In genomic region chr4:107689912-107690587, GRCh38 we compare ENCODE assay signal across 10 cellular contexts. TPM values are rescaled to one million over a fixed set of nuclear protein-coding genes. Genes with fewer than 3 reads are reported as not detected.
DNase-seq lines count a peak whose midpoint lies in the region; ATAC-seq, FAIRE-seq and TF ChIP-seq lines count a peak whose summit lies in the region.
"Had no signal": no experiment of that assay in that cellular context is flagged by ENCODE, and none has a peak within 500 bp of the region (broad histone marks: within the 10 kb centered on the region; RNA-seq: fewer than 3 reads in every experiment).

No MANE protein-coding gene starts in this region.

- no peaks in the 10 kb centered on the region for H3K27me3 Mint-ChIP-seq in CD8-positive, alpha-beta memory T cell

- no peaks in the 10 kb centered on the region for H3K36me3 ChIP-seq in CD8-positive, alpha-beta memory T cell (ENCODE audit: insufficient read depth, low read length)

- peaks cover 14 to 39% (median 14%) of the 10 kb centered on the region in 3 donors for H3K36me3 Mint-ChIP-seq in CD8-positive, alpha-beta memory T cell

- H3K9me3 ChIP-seq in CD8-positive, alpha-beta memory T cell (ENCODE audit: low read length) = no peaks in the 10 kb centered on the region

- H3K4me1 Mint-ChIP-seq in CD8-positive, alpha-beta memory T cell = peaks cover 13 to 24% (median 23%) of the 10 kb centered on the region in 3 donors

- H3K4me3 ChIP-seq in CD8-positive, alpha-beta memory T cell (ENCODE audit: low read length) = no peak overlapping the region

- POLR2A ChIA-PET in CD8-positive, alpha-beta memory T cell (lab: Charles Lee) = no interaction called here

- H3K27ac Mint-ChIP-seq in CD8-positive, alpha-beta memory T cell = no peak overlapping the region

- CTCF ChIA-PET in CD8-positive, alpha-beta memory T cell (lab: Charles Lee) = no interaction called here

- H3K4me1 ChIP-seq in CD8-positive, alpha-beta memory T cell (ENCODE audit: insufficient read depth, low read length) = no peaks in the 10 kb centered on the region

- H3K27me3 ChIP-seq in CD8-positive, alpha-beta memory T cell (ENCODE audit: insufficient read depth, low read length, poor library complexity, severe bottlenecking) = no peaks in the 10 kb centered on the region

- no peak for TF ChIP-seq POLR2A in GM12892 (IDR thresholded peaks at IDR 0.05; ENCODE audit: low read depth, low read length)

- DNase-seq in GM12892 (ENCODE audit: insufficient read length) (no peak), astrocyte of the hippocampus (ENCODE audit: low read depth, low spot score) (peak; percentile 75), myocyte (ENCODE audit: low read depth) (peak; percentile 31), activated gamma-delta T cell (lab: John Stamatoyannopoulos, UW) (no peak), GOT3 (lab: John Stamatoyannopoulos, UW) (no peak)
- DNase-seq in central memory CD4-positive, alpha-beta T cell = no peak
- no peak for DNase-seq in CD8-positive, alpha-beta memory T cell
- DNase-seq: GDM1, SHP77 had no signal

- peak; percentile 78 for ATAC-seq in HG03039 (IDR thresholded peaks at IDR 0.05; ENCODE audit: unreplicated experiment)

- H3K4me3 Mint-ChIP-seq in CD8-positive, alpha-beta memory T cell = no peak overlapping the region

- peak; percentile 14 for FAIRE-seq in GM12892 (lab: Jason Lieb, UNC)

- H3K27ac ChIP-seq in CD8-positive, alpha-beta memory T cell (ENCODE audit: low read depth, low read length) = no peak overlapping the region

- H3K9me3 Mint-ChIP-seq in CD8-positive, alpha-beta memory T cell = no peaks in the 10 kb centered on the region

RNA-seq across cellular contexts. Expression of gene PAPSS1, which starts 30.0 kb away (rescaled TPM):
- 35.2 TPM for polyA plus RNA-seq in GM12892 (2012; ENCODE audit: missing spikeins)
- total RNA-seq in myocyte = 53.0 and 56.0 TPM in 2 replicates
- polyA plus RNA-seq in myocyte (2012) = 98.0 TPM
- total RNA-seq in CD8-positive, alpha-beta memory T cell = 10 to 100 TPM; 26.6 to 27.9 TPM
- 30.9 TPM for polyA plus RNA-seq in CD8-positive, alpha-beta memory T cell

Comparison
In these comparisons a context has a peak if more than half of its experiments do, and no peak if none do; other contexts are left out.
1. DNase-seq: peak in astrocyte of the hippocampus (single experiment) and myocyte (single experiment); none in GM12892 (single experiment), activated gamma-delta T cell (single experiment), central memory CD4-positive, alpha-beta T cell (single experiment), GOT3 (single experiment) and CD8-positive, alpha-beta memory T cell (0 of 5).